In genomic region chr3:127637546-127637945, GRCh38 we compare ENCODE assay signal across 9 cellular contexts. TPM values are rescaled to one million over a fixed set of nuclear protein-coding genes. Genes with fewer than 3 reads are reported as not detected.
A peak's percentile ranks its signal among the peaks of the same experiment; 100 is the strongest.
DNase-seq lines count a peak whose midpoint lies in the region; ATAC-seq and TF ChIP-seq lines count a peak whose summit lies in the region.
"Had no signal": no experiment of that assay in that cellular context is flagged by ENCODE, and none has a peak within 500 bp of the region (broad histone marks: within the 10 kb centered on the region; RNA-seq: fewer than 3 reads in every experiment).

No MANE protein-coding gene starts in this region.

- peaks cover 11 to 16% of the 10 kb centered on the region in 2 experiments for H3K4me1 Mint-ChIP-seq in H9

- POLR2A ChIA-PET in IMR-90 (lab: Charles Lee; ENCODE audit: unreplicated experiment), result no interaction called here

- H4K5ac ChIP-seq in IMR-90 (ENCODE audit: low read depth, low read length) (no peak overlapping the region), H9 (ENCODE audit: insufficient read length, low read depth, low read length) (no peak overlapping the region)

- H3T11ph ChIP-seq in H9 (ENCODE audit: low read length), result no peak overlapping the region

- no peak overlapping the region for H3K4me3 Mint-ChIP-seq in H9

- CTCF ChIA-PET in IMR-90 (lab: Yijun Ruan, JAX), result no interaction called here

- H3K27ac ChIP-seq in DND-41 (ENCODE audit: low read length) (no peak overlapping the region), IMR-90 (ENCODE audit: insufficient read depth, low read length) (no peak overlapping the region), H9 (ENCODE audit: insufficient read length, low read depth, low read length) (no peak overlapping the region)
- H3K27ac ChIP-seq: body of pancreas had no signal

- H3K79me1 ChIP-seq in IMR-90 (ENCODE audit: low read depth in 1 of 2, low read length in 2 of 2), result no peaks in the 10 kb centered on the region
- no peaks in the 10 kb centered on the region for H3K79me1 ChIP-seq in H9 (ENCODE audit: insufficient read depth, low read depth, low read length, poor library complexity, severe bottlenecking)

- peak; percentile 71 for DNase-seq in DND-41
- no peak for DNase-seq in IMR-90
- DNase-seq in SKM-1 (lab: John Stamatoyannopoulos, UW; ENCODE audit: unreplicated experiment), result peak; percentile 22
- DNase-seq in kidney tubule cell (ENCODE audit: low spot score), result peak; percentile 69
- no peak for DNase-seq in lower leg skin (ENCODE audit: low spot score in 2 of 2)
- DNase-seq in H9, result no peak
- DNase-seq: body of pancreas, left ventricle myocardium superior had no signal

- H3K9me3 ChIP-seq in DND-41 (ENCODE audit: insufficient read depth, low read length, severe bottlenecking) (no peaks in the 10 kb centered on the region), IMR-90 (ENCODE audit: control insufficient read depth, insufficient read depth, low read length) (no peaks in the 10 kb centered on the region), H9 (ENCODE audit: control insufficient read depth, low read depth, low read length) (no peaks in the 10 kb centered on the region)
- H3K9me3 ChIP-seq: body of pancreas had no signal

- H3K36me3 Mint-ChIP-seq in H9 (ENCODE audit: insufficient read depth in 1 of 3, low read depth in 3 of 3), result peaks cover 0 to 4% (median 4%) of the 10 kb centered on the region in 3 experiments; a peak in 3 of 7 replicates

- no peak for TF ChIP-seq RAD21 in IMR-90 (IDR thresholded peaks at IDR 0.05; ENCODE audit: low read length)

- intact Hi-C loops in IMR-90 (cut with micrococcal nuclease) (no loop called here), lower leg skin (cut with DNase I; ENCODE audit: low total_unique reads) (no loop called here)

- H2AK5ac ChIP-seq in IMR-90 (ENCODE audit: low read depth, low read length) (no peak overlapping the region), H9 (ENCODE audit: insufficient read length, low read length) (no peak overlapping the region)

- in situ Hi-C loops in IMR-90 (cut with MboI; ENCODE audit: low sequenced_read_pairs), result no loop called here

- H3K27me3 ChIP-seq in DND-41 (ENCODE audit: insufficient read depth, low read length, poor library complexity), result no peaks in the 10 kb centered on the region
- H3K27me3 ChIP-seq in IMR-90 (ENCODE audit: control insufficient read depth, insufficient read depth, low read length), result peaks cover 15% of the 10 kb centered on the region
- H3K27me3 ChIP-seq in H9 (ENCODE audit: insufficient read depth, low read length), result no peaks in the 10 kb centered on the region
- H3K27me3 ChIP-seq: body of pancreas had no signal

- ATAC-seq in DND-41 (ENCODE audit: insufficient read depth, low read depth) (peak; percentile 98), IMR-90 (ENCODE audit: low read depth) (peak; percentile 43; the same call in 1 of the 2 replicates), HG03175 (IDR thresholded peaks at IDR 0.05; ENCODE audit: unreplicated experiment) (no peak)
- ATAC-seq: body of pancreas, left ventricle myocardium superior had no signal

- TF ChIP-seq POLR2A in IMR-90 (IDR thresholded peaks at IDR 0.05; ENCODE audit: low read depth, low read length) (no peak), lower leg skin (IDR thresholded peaks at IDR 0.05) (no peak)

- H3K79me2 ChIP-seq in DND-41 (ENCODE audit: insufficient read depth, low read length) (no peaks in the 10 kb centered on the region), H9 (ENCODE audit: insufficient read depth, low read length) (no peaks in the 10 kb centered on the region)

- no peaks in the 10 kb centered on the region for H4K20me1 ChIP-seq in DND-41 (ENCODE audit: insufficient read depth, low read length)
- H4K20me1 ChIP-seq in IMR-90 (ENCODE audit: insufficient read depth, low read length), result no peaks in the 10 kb centered on the region
- H4K20me1 ChIP-seq in H9 (ENCODE audit: control insufficient read depth, insufficient read depth, insufficient read length), result peaks cover 5% of the 10 kb centered on the region

- H2BK20ac ChIP-seq in IMR-90 (ENCODE audit: low read depth, low read length) (no peak overlapping the region), H9 (ENCODE audit: low read depth, low read length, poor library complexity, severe bottlenecking) (no peak overlapping the region)

- H2BK5ac ChIP-seq in IMR-90 (ENCODE audit: low read depth, low read length, poor library complexity, severe bottlenecking) (no peak overlapping the region), H9 (ENCODE audit: insufficient read length, low read length) (no peak overlapping the region)

- H2BK12ac ChIP-seq in H9 (ENCODE audit: insufficient read length, low read depth, low read length), result no peak overlapping the region

- no peaks in the 10 kb centered on the region for H3K9me3 Mint-ChIP-seq in H9

- H3K56ac ChIP-seq in IMR-90 (ENCODE audit: extremely low read depth, insufficient read depth, low read length), result no peak overlapping the region
- no peak overlapping the region for H3K56ac ChIP-seq in H9 (ENCODE audit: insufficient read length, low read depth, low read length)

- no TSS peak for BruUV-seq in IMR-90 (replicated peaks; lab: Mats Ljungman, UMichigan)

- H3K9me1 ChIP-seq in IMR-90 (ENCODE audit: insufficient read depth, low read length), result no peaks in the 10 kb centered on the region

- H2BK15ac ChIP-seq in IMR-90 (ENCODE audit: low read depth, low read length), result no peak overlapping the region
- H2BK15ac ChIP-seq in H9 (ENCODE audit: low read depth, low read length), result no peak overlapping the region

- no peak overlapping the region for H4K8ac ChIP-seq in IMR-90 (ENCODE audit: low read depth in 2 of 2, low read length in 2 of 2)
- no peak overlapping the region for H4K8ac ChIP-seq in H9 (replicated peaks; ENCODE audit: insufficient read length, low read depth, low read length)

- no peak overlapping the region for H2AK9ac ChIP-seq in IMR-90 (replicated peaks; ENCODE audit: low read depth, low read length, poor library complexity)

- H3K27ac Mint-ChIP-seq in H9, result no peak overlapping the region

- H3K23me2 ChIP-seq in H9 (ENCODE audit: insufficient read length, low read depth, low read length, poor library complexity, severe bottlenecking), result no peaks in the 10 kb centered on the region

- H4K91ac ChIP-seq in IMR-90 (ENCODE audit: insufficient read depth, low read depth, low read length), result no peak overlapping the region
- no peak overlapping the region for H4K91ac ChIP-seq in H9 (ENCODE audit: insufficient read length, low read depth, low read length)

- TF ChIP-seq CTCF in DND-41 (IDR thresholded peaks at IDR 0.05; ENCODE audit: borderline replicate concordance, extremely low read depth, low read length, poor library complexity, severe bottlenecking), result peak; percentile 31
- no peak for TF ChIP-seq CTCF in IMR-90 (conservative IDR thresholded peaks at IDR 0.05; ENCODE audit: low read depth, low read length)
- TF ChIP-seq CTCF in lower leg skin (IDR thresholded peaks at IDR 0.05), result no peak
- TF ChIP-seq CTCF in H9 (conservative IDR thresholded peaks at IDR 0.05), result no peak

- H3K4me1 ChIP-seq in DND-41 (ENCODE audit: insufficient read depth, low read length) (peaks cover 11% of the 10 kb centered on the region), IMR-90 (ENCODE audit: control insufficient read depth, insufficient read depth, low read length) (peaks cover 2% of the 10 kb centered on the region; the same call in 1 of the 2 replicates), H9 (ENCODE audit: insufficient read depth, low read length) (no peaks in the 10 kb centered on the region; the same call in 1 of the 2 replicates)
- H3K4me1 ChIP-seq: body of pancreas had no signal

- H3K23ac ChIP-seq in IMR-90 (ENCODE audit: low read depth, low read length) (no peak overlapping the region; the same call in 1 of the 2 replicates), H9 (ENCODE audit: insufficient read length, low read depth, low read length) (no peak overlapping the region)

- H3K27me3 Mint-ChIP-seq in H9 (ENCODE audit: low read depth), result no peaks in the 10 kb centered on the region

- no peak overlapping the region for H3K18ac ChIP-seq in IMR-90 (ENCODE audit: low read depth, low read length)
- H3K18ac ChIP-seq in H9 (ENCODE audit: insufficient read length, low read depth, low read length), result no peak overlapping the region

- H2AFZ ChIP-seq in DND-41 (ENCODE audit: low read depth, low read length) (peak overlapping the region; percentile 55; the same call in 1 of the 2 replicates), IMR-90 (replicated peaks; ENCODE audit: low read length, poor library complexity) (peak overlapping the region; percentile 22), H9 (ENCODE audit: low read length) (no peak overlapping the region)

- H3K36me3 ChIP-seq in DND-41 (ENCODE audit: insufficient read depth, low read length) (no peaks in the 10 kb centered on the region), IMR-90 (ENCODE audit: control insufficient read depth, insufficient read depth, low read length) (no peaks in the 10 kb centered on the region)

- H3K9ac ChIP-seq in DND-41 (ENCODE audit: low read depth, low read length) (no peak overlapping the region), IMR-90 (ENCODE audit: low read depth, low read length) (no peak overlapping the region), H9 (ENCODE audit: extremely low read depth, insufficient read length, low read length) (no peak overlapping the region)

- H3K4me2 ChIP-seq in DND-41 (ENCODE audit: insufficient read depth, low read length), result no peak overlapping the region
- no peak overlapping the region for H3K4me2 ChIP-seq in IMR-90 (ENCODE audit: low read depth, low read length)
- no peak overlapping the region for H3K4me2 ChIP-seq in H9 (ENCODE audit: insufficient read depth, insufficient read length, low read length)

- dilution Hi-C loops in IMR-90 (cut with HindIII; ENCODE audit: low sequenced_read_pairs, unreplicated experiment), result no loop called here

- H3K14ac ChIP-seq in IMR-90 (replicated peaks; ENCODE audit: low read depth, low read length) (no peak overlapping the region), H9 (ENCODE audit: insufficient read depth, low read length) (no peak overlapping the region)

- H2BK120ac ChIP-seq in IMR-90 (ENCODE audit: low read depth, low read length) (no peak overlapping the region), H9 (ENCODE audit: low read depth, low read length, poor library complexity, severe bottlenecking) (no peak overlapping the region)

- H3K4ac ChIP-seq in IMR-90 (ENCODE audit: low read depth, low read length) (no peak overlapping the region), H9 (ENCODE audit: low read depth, low read length) (no peak overlapping the region)

- no peak overlapping the region for H3K4me3 ChIP-seq in DND-41 (ENCODE audit: low read depth in 1 of 2, low read length in 2 of 2)
- H3K4me3 ChIP-seq in IMR-90 (ENCODE audit: insufficient read depth, low read depth, low read length), result no peak overlapping the region
- no peak overlapping the region for H3K4me3 ChIP-seq in lower leg skin (ENCODE audit: low read depth, poor library complexity, severe bottlenecking)
- H3K4me3 ChIP-seq: body of pancreas had no signal

- WGBS in IMR-90 (ENCODE audit: extremely low coverage in 2 of 2, insufficient read length in 1 of 2), 2 experiments, result no CpG with 5 or more reads among the region's 3 CpGs
- WGBS in lower leg skin, 2 donors, result 64 to 81% methylated on average over 3 of the region's 3 CpGs
- no CpG with 5 or more reads among the region's 3 CpGs for WGBS in H9 (ENCODE audit: extremely low coverage, insufficient read length, low lambda C conversion rate)

RNA-seq across cellular contexts. Expression of gene PODXL2, which starts 8.6 kb away (rescaled TPM):
- total RNA-seq in IMR-90 (2012; rRNA removed), result 1.6 and 1.7 TPM in 2 replicates
- 5.4 and 5.8 TPM in 2 replicates for polyA plus RNA-seq in IMR-90 (2012; rRNA removed)
- 2.9 and 6.6 TPM in 2 replicates for polyA plus RNA-seq in IMR-90 (2012; cell fraction: cytosol; rRNA removed)
- 2.4 and 3.5 TPM in 2 replicates for polyA plus RNA-seq in IMR-90 (2012; cell fraction: nucleus; rRNA removed; ENCODE audit: low replicate concordance)
- 10 to 100 TPM in 2 of 4 donors, 1 to 10 TPM in 2; 7.1 to 14.5 (median 9.2) TPM for total RNA-seq in lower leg skin
- total RNA-seq in H9 (2021), result 24.6 and 24.8 TPM in 2 replicates

RNA-seq across cellular contexts. Expression of gene ABTB1, which starts 35.2 kb away (rescaled TPM):
- total RNA-seq in IMR-90 (2012; rRNA removed), result 3.2 and 3.3 TPM in 2 replicates
- 23.0 and 25.3 TPM in 2 replicates for polyA plus RNA-seq in IMR-90 (2012; rRNA removed)
- polyA plus RNA-seq in IMR-90 (2012; cell fraction: cytosol; rRNA removed), result 18.6 and 29.2 TPM in 2 replicates
- polyA plus RNA-seq in IMR-90 (2012; cell fraction: nucleus; rRNA removed; ENCODE audit: low replicate concordance), result 139 and 305 TPM in 2 replicates
- 10 to 100 TPM; 27.8 to 68.7 (median 39.3) TPM for total RNA-seq in lower leg skin
- 3.9 and 6.2 TPM in 2 replicates for total RNA-seq in H9 (2021)

RNA-seq across cellular contexts. Expression of gene MCM2, which starts 39.3 kb away (rescaled TPM):
- total RNA-seq in IMR-90 (2012; rRNA removed) (68.0 and 73.8 TPM in 2 replicates), lower leg skin (10 to 100 TPM in 3 of 4 donors, 1 to 10 TPM in 1; 5.8 to 19.6 (median 14.3) TPM), H9 (2021) (164 and 170 TPM in 2 replicates)
- 32.3 and 34.5 TPM in 2 replicates for polyA plus RNA-seq in IMR-90 (2012; rRNA removed)
- 23.1 and 27.5 TPM in 2 replicates for polyA plus RNA-seq in IMR-90 (2012; cell fraction: cytosol; rRNA removed)
- polyA plus RNA-seq in IMR-90 (2012; cell fraction: nucleus; rRNA removed; ENCODE audit: low replicate concordance), result 20.7 and 41.8 TPM in 2 replicates

RNA-seq across cellular contexts. Expression of gene TPRA1, which starts 47.0 kb away (rescaled TPM):
- total RNA-seq in IMR-90 (2012; rRNA removed), result 15.3 and 17.9 TPM in 2 replicates
- 40.1 and 40.3 TPM in 2 replicates for polyA plus RNA-seq in IMR-90 (2012; rRNA removed)
- 26.3 and 64.4 TPM in 2 replicates for polyA plus RNA-seq in IMR-90 (2012; cell fraction: cytosol; rRNA removed)
- 39.8 and 124 TPM in 2 replicates for polyA plus RNA-seq in IMR-90 (2012; cell fraction: nucleus; rRNA removed; ENCODE audit: low replicate concordance)
- total RNA-seq in lower leg skin, result 10 to 100 TPM; 57.3 to 87.5 (median 82.4) TPM
- total RNA-seq in H9 (2021), result 19.3 and 20.0 TPM in 2 replicates

Comparison
In these comparisons a context has a peak if more than half of its experiments do, and no peak if none do; other contexts are left out.
1. DNase-seq: peak in DND-41 (single experiment), SKM-1 (single experiment) and kidney tubule cell (single experiment); none in IMR-90 (single experiment), lower leg skin (0 of 2) and H9 (single experiment).